Comparison of ENCODE assay signal across 11 cellular contexts in genomic region chr2:137952586-137953129, GRCh38. TPM values are rescaled to one million over a fixed set of nuclear protein-coding genes. Genes with fewer than 3 reads are reported as not detected.
DNase-seq lines count a peak whose midpoint lies in the region; ATAC-seq and TF ChIP-seq lines count a peak whose summit lies in the region.
"Had no signal": no experiment of that assay in that cellular context is flagged by ENCODE, and none has a peak within 500 bp of the region (broad histone marks: within the 10 kb centered on the region; RNA-seq: fewer than 3 reads in every experiment).

No MANE protein-coding gene starts in this region.

- H3K4me3 Mint-ChIP-seq in activated naive CD8-positive, alpha-beta T cell: peak overlapping the region; percentile 46

- ATAC-seq in GM18499 (IDR thresholded peaks at IDR 0.05; ENCODE audit: insufficient read depth, unreplicated experiment) (peak; percentile 54), HG03045 (IDR thresholded peaks at IDR 0.05; ENCODE audit: unreplicated experiment) (peak; percentile 55), omental fat pad (ENCODE audit: low FRiP score) (peak; percentile 69)

- H3K36me3 Mint-ChIP-seq in activated naive CD8-positive, alpha-beta T cell: no peaks in the 10 kb centered on the region

- CTCF ChIA-PET in GM10248 (lab: Yijun Ruan, JAX): interaction anchor here (1.3 kb wide), 1 partner anchor 9 kb away, joined by 3 read pairs; no protein-coding TSS in a partner anchor

- no peak overlapping the region for H3K27ac Mint-ChIP-seq in activated naive CD8-positive, alpha-beta T cell

- DNase-seq in omental fat pad (ENCODE audit: low spot score) (no peak), NCI-H82 (lab: John Stamatoyannopoulos, UW) (no peak), NCI-H446 (lab: John Stamatoyannopoulos, UW) (no peak), GM10248 (ENCODE audit: extremely low spot score) (no peak)
- DNase-seq in effector CD8-positive, alpha-beta T cell (lab: John Stamatoyannopoulos, UW): no peak
- DNase-seq: HCEC 1CT, SHP77, transverse colon had no signal

- TF ChIP-seq CTCF in omental fat pad (IDR thresholded peaks at IDR 0.05): no peak
- TF ChIP-seq CTCF in GM10248 (IDR thresholded peaks at IDR 0.05; ENCODE audit: control extremely low read depth, extremely low read depth, low read depth, missing control alignments): no peak

- POLR2A ChIA-PET in GM10248 (lab: Yijun Ruan, JAX): no interaction called here

- no peaks in the 10 kb centered on the region for H3K27me3 Mint-ChIP-seq in activated naive CD8-positive, alpha-beta T cell

- H3K4me1 Mint-ChIP-seq in activated naive CD8-positive, alpha-beta T cell (ENCODE audit: low read depth): peaks cover 14% of the 10 kb centered on the region

- H3K9me3 Mint-ChIP-seq in activated naive CD8-positive, alpha-beta T cell (ENCODE audit: low read depth): no peaks in the 10 kb centered on the region

RNA-seq across cellular contexts. Expression of gene HNMT, which starts 11.6 kb away (rescaled TPM):
- total RNA-seq in omental fat pad: 100 to 1,000 TPM in 1 of 4 donors, 10 to 100 TPM in 3; 69.4 to 160 (median 85.8) TPM
